Comparison of ENCODE assay signal across 9 cellular contexts in the genomic region with DNA sequence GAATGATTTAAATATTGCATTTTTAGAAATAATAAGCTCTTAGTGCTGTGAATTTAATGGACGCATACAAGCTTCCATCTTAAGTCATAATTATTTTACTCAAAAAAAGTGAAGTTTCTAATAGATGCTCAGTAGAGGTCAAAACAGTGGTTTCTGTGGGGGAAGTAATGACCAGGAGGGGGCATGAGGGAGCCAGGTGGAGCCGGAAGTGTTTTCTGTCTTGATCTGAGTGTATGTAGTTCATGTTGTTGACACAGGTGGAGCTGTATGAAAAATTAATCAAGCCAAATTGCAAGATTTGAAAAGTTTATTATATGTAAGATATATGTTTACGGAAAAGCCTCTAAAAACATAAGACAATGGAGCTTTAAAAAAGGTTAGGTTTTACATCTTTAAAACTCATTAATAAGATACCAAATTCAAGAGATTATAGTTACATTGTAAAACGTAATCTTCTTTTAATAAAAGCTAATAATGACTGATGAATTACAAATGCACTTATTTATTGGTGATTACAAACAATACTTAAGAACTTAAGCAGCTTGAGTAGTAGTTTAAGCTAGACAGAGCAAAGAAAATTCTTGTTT.
DNase-seq lines count a peak whose midpoint lies in the region; ATAC-seq, FAIRE-seq and TF ChIP-seq lines count a peak whose summit lies in the region.
"Had no signal": no experiment of that assay in that cellular context is flagged by ENCODE, and none has a peak within 500 bp of the region (broad histone marks: within the 10 kb centered on the region; RNA-seq: fewer than 3 reads in every experiment).

No MANE protein-coding gene starts in this region.

- peak; percentile 91 for ATAC-seq in GM19324 (IDR thresholded peaks at IDR 0.05; ENCODE audit: low FRiP score, unreplicated experiment)
- ATAC-seq in HG03196 (IDR thresholded peaks at IDR 0.05; ENCODE audit: unreplicated experiment) = peak; percentile 97

- no peak for FAIRE-seq in D721Med (lab: Jason Lieb, UNC)
- FAIRE-seq: endometrium had no signal

- no peak overlapping the region for H3K4me3 ChIP-seq in fibroblast of villous mesenchyme (ENCODE audit: low read depth, low read length)

- no peak for DNase-seq in D721Med (ENCODE audit: insufficient read length, low spot score)
- peak; percentile 53 for DNase-seq in NCI-H82 treated with DMSO at 0.1 percent for 48 hours (lab: John Stamatoyannopoulos, UW; ENCODE audit: unreplicated experiment)
- peak; percentile 46 for DNase-seq in activated T-cell treated with anti-CD3 and anti-CD28 coated beads for 4 hours
- peak; percentile 56 for DNase-seq in fibroblast of villous mesenchyme (ENCODE audit: low read depth)
- peak; percentile 18 to 44 for DNase-seq in stimulated activated CD4-positive, alpha-beta T cell treated with anti-CD3 and anti-CD28 coated beads, Interleukin-1b, Interleukin-23, amount 100 ng/mL, for 4 hours (ENCODE audit: low read depth in 2 of 2)
- no peak for DNase-seq in foreskin melanocyte

- TF ChIP-seq CTCF in D721Med (IDR thresholded peaks at IDR 0.05; ENCODE audit: insufficient read depth, missing control alignments) (peak; percentile 55), fibroblast of villous mesenchyme (IDR thresholded peaks at IDR 0.05; ENCODE audit: insufficient read depth, low read depth, low read length) (peak; percentile 70)

Comparison
In these comparisons a context has a peak if more than half of its experiments do, and no peak if none do; other contexts are left out.
1. DNase-seq: peak in NCI-H82 treated with DMSO at 0.1 percent for 48 hours (single experiment), activated T-cell treated with anti-CD3 and anti-CD28 coated beads for 4 hours (single experiment), fibroblast of villous mesenchyme (single experiment) and stimulated activated CD4-positive, alpha-beta T cell treated with anti-CD3 and anti-CD28 coated beads, Interleukin-1b, Interleukin-23, amount 100 ng/mL, for 4 hours (2 of 2); none in D721Med (single experiment) and foreskin melanocyte (single experiment).